1 cellular context compared by ENCODE assay signal in the genomic region with DNA sequence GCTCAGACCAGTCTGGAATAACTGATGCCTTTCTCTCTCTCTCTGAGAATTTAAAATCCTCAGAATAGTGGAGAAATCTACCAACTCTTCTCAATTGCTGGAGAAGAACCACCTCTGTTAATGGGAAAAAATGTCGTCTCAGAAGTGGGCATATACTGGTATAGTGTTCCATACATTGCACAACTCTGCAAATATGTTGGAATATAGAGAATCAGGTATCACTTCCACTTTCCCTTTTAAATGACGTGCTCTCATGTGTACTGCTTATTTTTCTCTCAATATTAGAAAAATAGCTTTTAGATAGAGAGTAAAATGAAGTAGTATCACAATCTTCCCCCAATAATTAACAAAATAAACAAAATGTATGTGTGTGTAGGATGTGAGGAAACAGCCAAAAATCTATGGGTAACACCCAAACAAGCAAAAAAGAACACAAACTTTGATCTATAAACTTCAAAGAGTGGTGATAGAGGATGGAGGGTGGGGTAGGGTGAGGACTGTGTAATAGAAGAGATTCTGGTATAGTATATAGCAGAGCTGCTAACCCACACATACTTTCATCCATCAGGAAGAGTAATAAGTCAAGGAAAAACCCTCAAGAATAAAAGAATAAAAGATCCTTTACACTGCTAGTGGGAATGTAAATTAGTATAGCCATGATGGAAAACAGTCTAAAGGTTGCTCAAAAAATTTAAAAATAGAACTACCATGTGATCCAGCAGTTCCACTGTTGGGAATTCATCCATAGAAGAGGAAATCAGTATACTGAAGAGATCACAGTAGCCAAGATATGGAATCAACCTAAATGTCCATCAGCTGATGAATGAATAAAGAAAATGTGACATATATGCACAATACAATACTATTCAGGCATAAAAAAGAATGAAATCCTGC.
TF ChIP-seq lines count a peak whose summit lies in the region.

No MANE protein-coding gene starts in this region.

TF ChIP-seq in SK-N-SH, 30 proteins besides CTCF, POLR2A, EP300 and RAD21 (continued from another document):
- TF ChIP-seq ZBTB33 (IDR thresholded peaks at IDR 0.05; ENCODE audit: borderline replicate concordance, low read depth) (no peak), RFX5 (IDR thresholded peaks at IDR 0.05; ENCODE audit: low read length) (no peak), MXI1 (IDR thresholded peaks at IDR 0.05; ENCODE audit: low read depth, low read length) (no peak), EZH2phosphoT487 (IDR thresholded peaks at IDR 0.05; ENCODE audit: borderline replicate concordance, low read depth) (no peak)
TF ChIP-seq in SK-N-SH: peak in this region for 0.
